ENCODE assay signal across 17 cellular contexts in genomic region chr2:31337860-31338259, GRCh38.
DNase-seq lines count a peak whose midpoint lies in the region; TF ChIP-seq lines count a peak whose summit lies in the region.
"Had no signal": no experiment of that assay in that cellular context is flagged by ENCODE, and none has a peak within 500 bp of the region (broad histone marks: within the 10 kb centered on the region; RNA-seq: fewer than 3 reads in every experiment).

No MANE protein-coding gene starts in this region.

- peaks cover 24% of the 10 kb centered on the region for H3K36me3 ChIP-seq in mammary epithelial cell (ENCODE audit: insufficient read depth, low read length)
- H3K36me3 ChIP-seq: colonic mucosa, gastrocnemius medialis, SJCRH30 had no signal

- no peaks in the 10 kb centered on the region for H3K9me3 ChIP-seq in mammary epithelial cell (replicated peaks; ENCODE audit: insufficient read depth, low read length)
- H3K9me3 ChIP-seq: colonic mucosa, gastrocnemius medialis, SJCRH30 had no signal

- intact Hi-C loops in mammary epithelial cell (cut with micrococcal nuclease): loop anchor here (1.0 kb wide), 3 partner anchors 46 to 97 kb away; no protein-coding TSS in a partner anchor

- in situ Hi-C loops in mammary epithelial cell (cut with MboI; ENCODE audit: low sequenced_read_pairs in 2 of 2): loop anchor here (5.0 to 25.0 kb wide), 7 partner anchors 44 to 623 kb away; partner anchors contain the start of gene EHD3 (in 1 of the 2)

- CTCF ChIA-PET in mammary epithelial cell (lab: Charles Lee; ENCODE audit: low non-redundant PET): interaction anchor here (0.6 to 0.8 kb wide), 2 partner anchors 104 to 215 kb away, joined by 4 to 5 read pairs; partner anchors contain the start of gene EHD3

- H3K27ac ChIP-seq in mammary epithelial cell (ENCODE audit: insufficient read depth, low read depth, low read length): peak overlapping the region; percentile 93
- H3K27ac ChIP-seq: C4-2B, colonic mucosa, gastrocnemius medialis, SJCRH30 had no signal

- peaks cover 53% of the 10 kb centered on the region for H3K4me1 ChIP-seq in mammary epithelial cell (ENCODE audit: insufficient read depth, low read length)
- H3K4me1 ChIP-seq: colonic mucosa had no signal

- no peak for TF ChIP-seq CTCF in mammary epithelial cell (conservative IDR thresholded peaks at IDR 0.05 in 1 of 2, IDR thresholded peaks at IDR 0.05 in 1 of 2; ENCODE audit: extremely low read depth in 1 of 2, insufficient read depth in 1 of 2, low read depth in 1 of 2, low read length in 2 of 2)

- 3% methylated on average over 6 of the region's 6 CpGs for WGBS in mammary epithelial cell (ENCODE audit: low coverage, missing lambda C conversion rate)

- H3K4me3 ChIP-seq in mammary epithelial cell (replicated peaks in 1 of 3; ENCODE audit: insufficient read depth in 1 of 3, low read depth in 2 of 3, low read length in 3 of 3): peak overlapping the region; percentile 37 to 54 (median 45)
- H3K4me3 ChIP-seq: colonic mucosa, gastrocnemius medialis, K562, SJCRH30 had no signal

- H2AFZ ChIP-seq in mammary epithelial cell (ENCODE audit: low read depth, low read length): peak overlapping the region; percentile 24

- no peaks in the 10 kb centered on the region for H4K20me1 ChIP-seq in mammary epithelial cell (ENCODE audit: insufficient read depth, low read length)

- dilution Hi-C loops in mammary epithelial cell (cut with HindIII; ENCODE audit: low sequenced_read_pairs): no loop called here

- H3K9ac ChIP-seq in mammary epithelial cell (ENCODE audit: insufficient read depth, low read length): peak overlapping the region; percentile 80

- H3K27me3 ChIP-seq in mammary epithelial cell (ENCODE audit: insufficient read depth, low read length): no peaks in the 10 kb centered on the region
- H3K27me3 ChIP-seq: colonic mucosa, gastrocnemius medialis, SJCRH30 had no signal

- H3K4me2 ChIP-seq in mammary epithelial cell (ENCODE audit: insufficient read depth, low read depth, low read length): peak overlapping the region; percentile 80

- peaks cover 25% of the 10 kb centered on the region for H3K79me2 ChIP-seq in mammary epithelial cell (ENCODE audit: insufficient read depth, low read length)

- DNase-seq in AG20443 (ENCODE audit: low spot score) (peak; percentile 71), M059J (ENCODE audit: low read depth) (peak; percentile 88), mammary epithelial cell (peak; percentile 94), kidney tubule cell (ENCODE audit: low spot score) (peak; percentile 88), NCI-H2107 (lab: John Stamatoyannopoulos, UW) (no peak), NCI-H748 (lab: John Stamatoyannopoulos, UW; ENCODE audit: unreplicated experiment) (no peak), NCI-H524 treated with DMSO at 0.1 percent for 48 hours (lab: John Stamatoyannopoulos, UW) (no peak), C1 segment of cervical spinal cord (lab: John Stamatoyannopoulos, UW) (no peak)
- DNase-seq: activated CD8-positive, alpha-beta memory T cell treated with anti-CD3 and anti-CD28 coated beads, Interleukin-2, amount 10 ng/mL, durations not matched to agents 7 days and 5 days; colonic mucosa; gastrocnemius medialis; NCI-H1694 treated with DMSO at 0.1 percent for 48 hours; SJCRH30; stimulated activated CD4-positive, alpha-beta T cell treated with anti-CD3 and anti-CD28 coated beads, Interleukin-4, amount 100 ng/mL, for 4 hours; stimulated activated naive B cell treated with anti-CD40 and anti-IgM and Interleukin-4, amounts not matched to agents 10 μg/mL and 1 μg/mL and 100 μg/mL, for 72 hours had no signal

- no TSS peak for BruUV-seq in mammary epithelial cell (replicated peaks; lab: Mats Ljungman, UMichigan)

Comparison
In these comparisons a context has a peak if more than half of its experiments do, and no peak if none do; other contexts are left out.
1. DNase-seq: peak in AG20443 (single experiment), M059J (single experiment), mammary epithelial cell (single experiment) and kidney tubule cell (single experiment); none in NCI-H2107 (single experiment), NCI-H748 (single experiment), NCI-H524 treated with DMSO at 0.1 percent for 48 hours (single experiment) and C1 segment of cervical spinal cord (0 of 14).